Comparison of ENCODE assay signal across 33 cellular contexts in the genomic region with DNA sequence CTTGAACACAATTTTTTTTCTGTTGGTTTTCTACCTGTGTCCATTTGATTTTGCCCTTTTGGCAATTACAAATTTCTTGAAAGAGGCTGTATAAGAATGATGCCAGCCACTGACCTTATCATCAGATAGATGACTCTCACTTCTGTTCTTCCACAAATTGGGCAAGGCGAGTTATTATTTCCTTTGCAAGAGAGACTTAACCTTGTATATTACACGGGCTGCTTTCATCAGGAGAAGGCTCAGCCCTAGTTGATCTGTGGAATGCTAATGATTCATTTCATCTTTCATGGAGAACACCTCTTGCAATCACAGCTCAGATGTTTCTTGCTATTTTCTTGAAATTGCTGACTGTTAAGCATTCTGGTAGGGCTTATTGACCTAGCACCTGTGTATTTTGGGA.
"Had no signal": no experiment of that assay in that cellular context is flagged by ENCODE, and none has a peak within 500 bp of the region (broad histone marks: within the 10 kb centered on the region; RNA-seq: fewer than 3 reads in every experiment).

No MANE protein-coding gene starts in this region.

- DNase-seq: Karpas-422, Kasumi-1, MG63, MM.1S, MV-4-11, NCI-H1048, NCI-H1092, NCI-H1092 treated with DMSO at 0.1 percent for 48 hours, NCI-H1105, NCI-H1105 treated with DMSO at 0.1 percent for 48 hours, NCI-H1417, NCI-H1417 treated with DMSO at 0.1 percent for 48 hours, NCI-H1436, NCI-H1436 treated with DMSO at 0.1 percent for 48 hours, NCI-H146, NCI-H1694, NCI-H1694 treated with DMSO at 0.1 percent for 48 hours, NCI-H187, NCI-H187 treated with DMSO at 0.1 percent for 48 hours, NCI-H1930, NCI-H2029, NCI-H2029 treated with DMSO at 0.1 percent for 48 hours, NCI-H2081, NCI-H2081 treated with DMSO at 0.1 percent for 48 hours, NCI-H2107, NCI-H2171, NCI-H2171 treated with DMSO at 0.1 percent for 48 hours, NCI-H2227 treated with DMSO at 0.1 percent for 48 hours, NCI-H345, NCI-H446, NCI-H446 treated with DMSO at 0.1 percent for 48 hours, NCI-H510A, NCI-H510A treated with DMSO at 0.1 percent for 48 hours had no signal
